In genomic region chr17:57997085-57997809, GRCh38 we compare ENCODE assay signal across 23 cellular contexts. TPM values are rescaled to one million over a fixed set of nuclear protein-coding genes. Genes with fewer than 3 reads are reported as not detected.
DNase-seq lines count a peak whose midpoint lies in the region; ATAC-seq, FAIRE-seq and TF ChIP-seq lines count a peak whose summit lies in the region.
"Had no signal": no experiment of that assay in that cellular context is flagged by ENCODE, and none has a peak within 500 bp of the region (broad histone marks: within the 10 kb centered on the region; RNA-seq: fewer than 3 reads in every experiment).

No MANE protein-coding gene starts in this region.

- H3K79me1 ChIP-seq in trophoblast cell (ENCODE audit: low read length), result no peaks in the 10 kb centered on the region

- no peaks in the 10 kb centered on the region for H3K27me3 Mint-ChIP-seq in activated naive CD8-positive, alpha-beta T cell
- no peaks in the 10 kb centered on the region for H3K27me3 Mint-ChIP-seq in activated naive CD8-positive, alpha-beta T cell treated with anti-CD3 and anti-CD28 coated beads, Interleukin-2, amount 50 U/mL, for 24 hours
- no peaks in the 10 kb centered on the region for H3K27me3 Mint-ChIP-seq in IgD-negative memory B cell
- no peaks in the 10 kb centered on the region for H3K27me3 Mint-ChIP-seq in stimulated activated naive B cell treated with anti-CD40 and anti-IgM and Interleukin-4, amounts not matched to agents 10 μg/mL and 1 μg/mL and 100 μg/mL, for 72 hours
- H3K27me3 Mint-ChIP-seq: activated CD4-positive, alpha-beta T cell treated with anti-CD3 and anti-CD28 coated beads, Interleukin-2, amount 10 ng/mL, durations not matched to agents 24 days and 14 days; activated naive CD8-positive, alpha-beta T cell treated with anti-CD3 and anti-CD28 coated beads for 36 hours; CD4-positive, CD25-positive, alpha-beta regulatory T cell had no signal

- H3K27me3 ChIP-seq in K562 (ENCODE audit: control insufficient read depth in 2 of 2, insufficient read depth in 2 of 2, low read length in 2 of 2), result no peaks in the 10 kb centered on the region
- no peaks in the 10 kb centered on the region for H3K27me3 ChIP-seq in trophoblast cell (ENCODE audit: insufficient read depth, low read length)
- H3K27me3 ChIP-seq: heart left ventricle, suprapubic skin had no signal

- no peak overlapping the region for H3K18ac ChIP-seq in trophoblast cell (ENCODE audit: low read length)

- H2AK5ac ChIP-seq in trophoblast cell (ENCODE audit: low read length), result no peak overlapping the region

- no peak for FAIRE-seq in K562 (lab: Jason Lieb, UNC)
- FAIRE-seq: urothelium cell line had no signal

- peaks cover 2 to 20% of the 10 kb centered on the region in 2 experiments; a peak in 4 of 5 replicates for H3K4me1 ChIP-seq in K562 (replicated peaks in 1 of 2; ENCODE audit: control insufficient read depth in 2 of 2, insufficient read depth in 2 of 2, low read length in 2 of 2)
- H3K4me1 ChIP-seq in trophoblast cell (ENCODE audit: control insufficient read depth in 1 of 2, insufficient read depth in 2 of 2, low read length in 2 of 2), result no peaks in the 10 kb centered on the region

- no peak overlapping the region for H3K23ac ChIP-seq in trophoblast cell (ENCODE audit: low read length)

- H3K27ac Mint-ChIP-seq in activated naive CD8-positive, alpha-beta T cell, result peak overlapping the region; percentile 35
- no peak overlapping the region for H3K27ac Mint-ChIP-seq in activated naive CD8-positive, alpha-beta T cell treated with anti-CD3 and anti-CD28 coated beads, Interleukin-2, amount 50 U/mL, for 24 hours
- peak overlapping the region in 2 of 3 donors; percentile 52 to 54 for H3K27ac Mint-ChIP-seq in IgD-negative memory B cell
- H3K27ac Mint-ChIP-seq in stimulated activated naive B cell treated with anti-CD40 and anti-IgM and Interleukin-4, amounts not matched to agents 10 μg/mL and 1 μg/mL and 100 μg/mL, for 72 hours, result peak overlapping the region; percentile 10

- no peak overlapping the region for H3K4me3 ChIP-seq in K562
- no peak overlapping the region for H3K4me3 ChIP-seq in trophoblast cell (ENCODE audit: low read depth, low read length)
- H3K4me3 ChIP-seq: heart left ventricle, suprapubic skin had no signal

- peaks cover 7% of the 10 kb centered on the region; the same call in 1 of the 2 replicates for H4K20me1 ChIP-seq in K562 (replicated peaks; ENCODE audit: control insufficient read depth, insufficient read depth, low read length)

- peaks cover 3% of the 10 kb centered on the region for H3K9me1 ChIP-seq in K562 (ENCODE audit: control insufficient read depth, insufficient read depth, low read length)

- H3K9ac ChIP-seq in K562 (ENCODE audit: insufficient read depth in 1 of 2, low read depth in 2 of 2, low read length in 2 of 2) (no peak overlapping the region), trophoblast cell (ENCODE audit: low read length) (no peak overlapping the region)
- H3K9ac ChIP-seq: parathyroid adenoma had no signal

- no peak for TF ChIP-seq CTCF in K562 (IDR thresholded peaks at IDR 0.05 in 2 of 3, conservative IDR thresholded peaks at IDR 0.05 in 1 of 3; ENCODE audit: insufficient read depth in 2 of 3, low read depth in 1 of 3, low read length in 3 of 3)

- no peak for ATAC-seq in activated naive CD8-positive, alpha-beta T cell treated with anti-CD3 and anti-CD28 coated beads, Interleukin-2, amount 50 U/mL, for 24 hours
- no peak for ATAC-seq in K562
- ATAC-seq in stimulated activated naive B cell treated with anti-CD40 and anti-IgM and Interleukin-4, amounts not matched to agents 10 μg/mL and 1 μg/mL and 100 μg/mL, for 72 hours (replicated peaks), result no peak
- ATAC-seq in GM21786 (IDR thresholded peaks at IDR 0.05; ENCODE audit: unreplicated experiment), result no peak
- no peak for ATAC-seq in GM19395 (IDR thresholded peaks at IDR 0.05; ENCODE audit: unreplicated experiment)
- ATAC-seq: heart left ventricle, sciatic nerve had no signal

- no TSS peak for BruUV-seq in K562 (replicated peaks; lab: Mats Ljungman, UMichigan)

- peaks cover 3% of the 10 kb centered on the region for H3K36me3 Mint-ChIP-seq in activated naive CD8-positive, alpha-beta T cell
- H3K36me3 Mint-ChIP-seq in activated naive CD8-positive, alpha-beta T cell treated with anti-CD3 and anti-CD28 coated beads, Interleukin-2, amount 50 U/mL, for 24 hours (ENCODE audit: low read depth), result peaks cover 47% of the 10 kb centered on the region
- no peaks in the 10 kb centered on the region for H3K36me3 Mint-ChIP-seq in IgD-negative memory B cell
- H3K36me3 Mint-ChIP-seq in stimulated activated naive B cell treated with anti-CD40 and anti-IgM and Interleukin-4, amounts not matched to agents 10 μg/mL and 1 μg/mL and 100 μg/mL, for 72 hours, result peaks cover 8 to 24% of the 10 kb centered on the region in 2 donors
- H3K36me3 Mint-ChIP-seq: CD4-positive, CD25-positive, alpha-beta regulatory T cell had no signal

- H3K9me3 Mint-ChIP-seq in activated naive CD8-positive, alpha-beta T cell (ENCODE audit: low read depth), result no peaks in the 10 kb centered on the region
- H3K9me3 Mint-ChIP-seq in activated naive CD8-positive, alpha-beta T cell treated with anti-CD3 and anti-CD28 coated beads, Interleukin-2, amount 50 U/mL, for 24 hours, result no peaks in the 10 kb centered on the region
- H3K9me3 Mint-ChIP-seq in IgD-negative memory B cell, result no peaks in the 10 kb centered on the region
- no peaks in the 10 kb centered on the region for H3K9me3 Mint-ChIP-seq in stimulated activated naive B cell treated with anti-CD40 and anti-IgM and Interleukin-4, amounts not matched to agents 10 μg/mL and 1 μg/mL and 100 μg/mL, for 72 hours
- H3K9me3 Mint-ChIP-seq: activated CD4-positive, alpha-beta T cell treated with anti-CD3 and anti-CD28 coated beads, Interleukin-2, amount 10 ng/mL, durations not matched to agents 24 days and 14 days; activated naive CD8-positive, alpha-beta T cell treated with anti-CD3 and anti-CD28 coated beads for 36 hours; CD4-positive, CD25-positive, alpha-beta regulatory T cell; nephron had no signal

- H3K9me3 ChIP-seq in K562 (replicated peaks; ENCODE audit: control insufficient read depth, insufficient read depth, low read depth, low read length) (no peaks in the 10 kb centered on the region), trophoblast cell (ENCODE audit: insufficient read depth, low read depth, low read length) (no peaks in the 10 kb centered on the region)
- H3K9me3 ChIP-seq: heart left ventricle, suprapubic skin had no signal

- POLR2A ChIA-PET in K562 (lab: Yijun Ruan, JAX), result interaction anchor here (0.6 to 7.6 kb wide), 12 partner anchors 8 to 147 kb away, joined by 3 to 82 read pairs (median 6); partner anchors contain the start of genes DYNLL2, MRPS23, SRSF1 and VEZF1

- TF ChIP-seq POLR2A in K562 (conservative IDR thresholded peaks at IDR 0.05), result peak; percentile 69; the same call in 1 of the 2 replicates

- WGBS in K562 (ENCODE audit: insufficient coverage, low coverage, missing lambda C conversion rate), result 86% methylated on average over 3 of the region's 3 CpGs
- no CpG with 5 or more reads among the region's 3 CpGs for WGBS in trophoblast cell (ENCODE audit: extremely low coverage, insufficient coverage, insufficient read length)

- CTCF ChIA-PET in K562 (lab: Yijun Ruan, JAX; ENCODE audit: low intra/inter-chr PET ratio), result no interaction called here

- DNase-seq in activated naive CD8-positive, alpha-beta T cell treated with anti-CD3 and anti-CD28 coated beads, Interleukin-2, amount 50 U/mL, for 24 hours, result no peak
- DNase-seq in K562 (ENCODE audit: extremely low read depth in 1 of 4, low spot score in 3 of 4), result no peak
- DNase-seq in stimulated activated naive B cell treated with anti-CD40 and anti-IgM and Interleukin-4, amounts not matched to agents 10 μg/mL and 1 μg/mL and 100 μg/mL, for 72 hours, result no peak
- DNase-seq in trophoblast cell, result no peak
- DNase-seq: activated CD4-positive, alpha-beta T cell treated with anti-CD3 and anti-CD28 coated beads, Interleukin-2, amount 10 ng/mL, durations not matched to agents 24 days and 14 days; activated naive CD8-positive, alpha-beta T cell treated with anti-CD3 and anti-CD28 coated beads for 36 hours; CD4-positive, CD25-positive, alpha-beta regulatory T cell; DMS 273 treated with DMSO at 0.1 percent for 48 hours; heart left ventricle; NCI-H2081; NCI-H345; NCI-H774; SIG-M5; stimulated activated CD8-positive, alpha-beta memory T cell treated with anti-CD3 and anti-CD28 coated beads, Interleukin-4, amount 100 ng/mL, for 48 hours had no signal

- H4K91ac ChIP-seq in trophoblast cell (ENCODE audit: low read depth, low read length), result no peak overlapping the region

- no peak overlapping the region for H2BK5ac ChIP-seq in trophoblast cell (ENCODE audit: low read depth, low read length, poor library complexity)

- peaks cover 10% of the 10 kb centered on the region; the same call in 2 of the 3 replicates for H3K79me2 ChIP-seq in K562 (ENCODE audit: control insufficient read depth, insufficient read depth, low read length)
- no peaks in the 10 kb centered on the region for H3K79me2 ChIP-seq in trophoblast cell (ENCODE audit: control insufficient read depth, insufficient read depth, low read length, poor library complexity)

- H2BK12ac ChIP-seq in trophoblast cell (ENCODE audit: low read length), result no peak overlapping the region

- H3K4me3 Mint-ChIP-seq in activated naive CD8-positive, alpha-beta T cell, result no peak overlapping the region
- H3K4me3 Mint-ChIP-seq in activated naive CD8-positive, alpha-beta T cell treated with anti-CD3 and anti-CD28 coated beads, Interleukin-2, amount 50 U/mL, for 24 hours, result no peak overlapping the region
- H3K4me3 Mint-ChIP-seq in IgD-negative memory B cell, result peak overlapping the region in 1 of 4 donors; percentile 25
- no peak overlapping the region for H3K4me3 Mint-ChIP-seq in stimulated activated naive B cell treated with anti-CD40 and anti-IgM and Interleukin-4, amounts not matched to agents 10 μg/mL and 1 μg/mL and 100 μg/mL, for 72 hours
- H3K4me3 Mint-ChIP-seq: activated CD4-positive, alpha-beta T cell treated with anti-CD3 and anti-CD28 coated beads, Interleukin-2, amount 10 ng/mL, durations not matched to agents 24 days and 14 days; activated naive CD8-positive, alpha-beta T cell treated with anti-CD3 and anti-CD28 coated beads for 36 hours; nephron had no signal

- in situ Hi-C loops in K562 (cut with MboI), result loop anchor here (5.0 kb wide), 1 partner anchor 145 kb away; the partner anchor contains the start of gene MRPS23

- TF ChIP-seq EP300 in K562 (IDR thresholded peaks at IDR 0.05; ENCODE audit: low read length), result no peak

- H3K4me2 ChIP-seq in K562 (ENCODE audit: insufficient read depth, low read length), result no peak overlapping the region
- no peak overlapping the region for H3K4me2 ChIP-seq in trophoblast cell (ENCODE audit: low read length)

- no peak overlapping the region for H2AFZ ChIP-seq in K562 (ENCODE audit: low read depth, low read length)
- H2AFZ ChIP-seq in trophoblast cell (ENCODE audit: insufficient read depth, low read length, poor library complexity), result no peak overlapping the region
- H2AFZ ChIP-seq: parathyroid adenoma had no signal

- no peak overlapping the region for H2BK120ac ChIP-seq in trophoblast cell (ENCODE audit: insufficient read depth, low read length, poor library complexity)

- no peak for TF ChIP-seq RAD21 in K562 (CRISPR knock-in tag; conservative IDR thresholded peaks at IDR 0.05 in 1 of 2, IDR thresholded peaks at IDR 0.05 in 1 of 2)

- H3K36me3 ChIP-seq in K562 (ENCODE audit: control insufficient read depth, insufficient read depth, low read length) (peaks cover 48% of the 10 kb centered on the region), trophoblast cell (ENCODE audit: control insufficient read depth in 1 of 2, insufficient read depth in 2 of 2, low read length in 2 of 2) (peaks cover 3 to 6% of the 10 kb centered on the region in 2 experiments)

- no peak overlapping the region for H4K8ac ChIP-seq in trophoblast cell (ENCODE audit: low read depth, low read length)

- H4K12ac ChIP-seq in trophoblast cell (ENCODE audit: low read depth, low read length), result no peak overlapping the region

- intact Hi-C loops in K562 (cut with micrococcal nuclease), result loop anchor here (5.0 kb wide), 2 partner anchors 90 to 115 kb away; no protein-coding TSS in a partner anchor

- no peak overlapping the region for H3K14ac ChIP-seq in trophoblast cell (ENCODE audit: low read length)

- H3K4ac ChIP-seq in trophoblast cell (ENCODE audit: low read depth, low read length), result no peak overlapping the region

- H3K27ac ChIP-seq in K562 (ENCODE audit: extremely low read depth, low read depth, low read length) (no peak overlapping the region), trophoblast cell (ENCODE audit: low read depth, low read length) (no peak overlapping the region)
- H3K27ac ChIP-seq: parathyroid adenoma, suprapubic skin had no signal

- H3K4me1 Mint-ChIP-seq in activated naive CD8-positive, alpha-beta T cell (ENCODE audit: low read depth), result peaks cover 68% of the 10 kb centered on the region
- H3K4me1 Mint-ChIP-seq in activated naive CD8-positive, alpha-beta T cell treated with anti-CD3 and anti-CD28 coated beads, Interleukin-2, amount 50 U/mL, for 24 hours, result peaks cover 80% of the 10 kb centered on the region
- peaks cover 27 to 40% (median 30%) of the 10 kb centered on the region in 3 donors for H3K4me1 Mint-ChIP-seq in IgD-negative memory B cell
- H3K4me1 Mint-ChIP-seq in stimulated activated naive B cell treated with anti-CD40 and anti-IgM and Interleukin-4, amounts not matched to agents 10 μg/mL and 1 μg/mL and 100 μg/mL, for 72 hours, result peaks cover 18 to 34% of the 10 kb centered on the region in 2 donors

RNA-seq across cellular contexts. Expression of gene VEZF1, which starts 9.2 kb away (rescaled TPM):
- 38.3 TPM for polyA plus RNA-seq in IgD-negative memory B cell
- 10.2 and 22.1 TPM in 2 replicates for total RNA-seq in K562 (2011; cell fraction: chromatin; rRNA removed; ENCODE audit: low replicate concordance)
- 8.3 and 9.2 TPM in 2 replicates for total RNA-seq in K562 (2011; cell fraction: nucleolus; rRNA removed)
- total RNA-seq in K562 (2011; cell fraction: nucleoplasm; rRNA removed), result 13.8 and 21.1 TPM in 2 replicates
- total RNA-seq in K562 (2014; rRNA removed), result 17.8 and 19.3 TPM in 2 replicates
- total RNA-seq in K562 (2014; rRNA removed; fragmentation: Illumina TruSeq; extraction: Trizol), result 25.9 and 26.2 TPM in 2 replicates
- total RNA-seq in K562 (2015; rRNA removed; fragmentation: Illumina TruSeq; extraction: Trizol), result 26.2 and 26.8 TPM in 2 replicates
- total RNA-seq in K562 (2021), result 24.6 and 25.7 TPM in 2 replicates
- polyA plus RNA-seq in K562 (2011; rRNA removed), result 18.2 and 22.1 TPM in 2 replicates
- polyA plus RNA-seq in K562 (2011; cell fraction: cytosol; rRNA removed), result 14.7 and 15.8 TPM in 2 replicates
- polyA plus RNA-seq in K562 (2011; cell fraction: nucleus; rRNA removed), result 25.7 and 26.0 TPM in 2 replicates
- polyA plus RNA-seq in K562 (2012), result 21.9 and 25.5 TPM in 2 replicates
- 28.3 and 33.4 TPM in 2 replicates for polyA plus RNA-seq in K562 (2014; fragmentation: Illumina TruSeq; extraction: Trizol)
- polyA plus RNA-seq in K562 (2014; fragmentation: Nextera tagmentation; extraction: Ambion mirVana), result 1 to 10 TPM; 9.5 to 9.8 TPM
- 12.3 and 15.5 TPM in 2 replicates for polyA plus RNA-seq in K562 (2014; rRNA removed)
- polyA minus RNA-seq in K562 (2011; rRNA and poly(A)+ RNA removed), result 31.2 and 40.2 TPM in 2 replicates
- polyA minus RNA-seq in K562 (2011; cell fraction: cytosol; rRNA and poly(A)+ RNA removed), result 18.1 and 19.2 TPM in 2 replicates
- polyA minus RNA-seq in K562 (2011; cell fraction: nucleus; rRNA and poly(A)+ RNA removed), result 14.0 and 18.0 TPM in 2 replicates
- 36.2 and 37.1 TPM in 2 replicates for polyA plus RNA-seq in trophoblast cell (2013)

RNA-seq across cellular contexts. Expression of gene SRSF1, which starts 9.8 kb away (rescaled TPM):
- polyA plus RNA-seq in IgD-negative memory B cell (57.3 TPM), K562 (2011; rRNA removed) (318 and 470 TPM in 2 replicates), K562 (2014; fragmentation: Illumina TruSeq; extraction: Trizol) (380 and 384 TPM in 2 replicates), K562 (2014; fragmentation: Nextera tagmentation; extraction: Ambion mirVana) (10 to 100 TPM; 77.8 to 98.4 TPM), K562 (2014; rRNA removed) (425 and 475 TPM in 2 replicates)
- 786 and 1,134 TPM in 2 replicates for total RNA-seq in K562 (2011; cell fraction: chromatin; rRNA removed; ENCODE audit: low replicate concordance)
- 478 and 544 TPM in 2 replicates for total RNA-seq in K562 (2011; cell fraction: nucleolus; rRNA removed)
- 429 and 506 TPM in 2 replicates for total RNA-seq in K562 (2011; cell fraction: nucleoplasm; rRNA removed)
- total RNA-seq in K562 (2014; rRNA removed) (434 and 460 TPM in 2 replicates), K562 (2014; rRNA removed; fragmentation: Illumina TruSeq; extraction: Trizol) (485 and 507 TPM in 2 replicates), K562 (2015; rRNA removed; fragmentation: Illumina TruSeq; extraction: Trizol) (538 and 559 TPM in 2 replicates), K562 (2021) (384 and 442 TPM in 2 replicates)
- 194 and 299 TPM in 2 replicates for polyA plus RNA-seq in K562 (2011; cell fraction: cytosol; rRNA removed)
- polyA plus RNA-seq in K562 (2011; cell fraction: nucleus; rRNA removed), result 1,337 and 1,529 TPM in 2 replicates
- 195 and 557 TPM in 2 replicates for polyA plus RNA-seq in K562 (2012)
- 523 and 643 TPM in 2 replicates for polyA minus RNA-seq in K562 (2011; rRNA and poly(A)+ RNA removed)
- 235 and 297 TPM in 2 replicates for polyA minus RNA-seq in K562 (2011; cell fraction: cytosol; rRNA and poly(A)+ RNA removed)
- polyA minus RNA-seq in K562 (2011; cell fraction: nucleus; rRNA and poly(A)+ RNA removed), result 514 and 680 TPM in 2 replicates
- polyA plus RNA-seq in trophoblast cell (2013), result 176 and 177 TPM in 2 replicates

RNA-seq across cellular contexts. Expression of gene CUEDC1, which starts 42.0 kb away (rescaled TPM):
- polyA plus RNA-seq in IgD-negative memory B cell (not detected), K562 (2011; rRNA removed) (1.7 and 2.0 TPM in 2 replicates), K562 (2014; fragmentation: Illumina TruSeq; extraction: Trizol) (1.5 and 1.7 TPM in 2 replicates), K562 (2014; fragmentation: Nextera tagmentation; extraction: Ambion mirVana) (under 1 TPM in 1 of 2 experiments, not detected in 1; 0.20 TPM), K562 (2014; rRNA removed) (2.5 and 4.1 TPM in 2 replicates)
- 3.9 and 5.6 TPM in 2 replicates for total RNA-seq in K562 (2011; cell fraction: chromatin; rRNA removed; ENCODE audit: low replicate concordance)
- total RNA-seq in K562 (2011; cell fraction: nucleolus; rRNA removed), result 3.2 and 5.3 TPM in 2 replicates
- 2.2 and 2.3 TPM in 2 replicates for total RNA-seq in K562 (2011; cell fraction: nucleoplasm; rRNA removed)
- total RNA-seq in K562 (2014; rRNA removed) (0.33 and 1.5 TPM in 2 replicates), K562 (2014; rRNA removed; fragmentation: Illumina TruSeq; extraction: Trizol) (0.64 and 0.65 TPM in 2 replicates), K562 (2015; rRNA removed; fragmentation: Illumina TruSeq; extraction: Trizol) (0.62 and 0.94 TPM in 2 replicates), K562 (2021) (1.0 and 2.5 TPM in 2 replicates)
- 1.6 and 1.8 TPM in 2 replicates for polyA plus RNA-seq in K562 (2011; cell fraction: cytosol; rRNA removed)
- polyA plus RNA-seq in K562 (2011; cell fraction: nucleus; rRNA removed), result 4.7 and 9.4 TPM in 2 replicates
- 0.42 and 2.3 TPM in 2 replicates for polyA plus RNA-seq in K562 (2012)
- polyA minus RNA-seq in K562 (2011; rRNA and poly(A)+ RNA removed), result 0.75 and 1.4 TPM in 2 replicates
- 1.5 and 2.1 TPM in 2 replicates for polyA minus RNA-seq in K562 (2011; cell fraction: cytosol; rRNA and poly(A)+ RNA removed)
- polyA minus RNA-seq in K562 (2011; cell fraction: nucleus; rRNA and poly(A)+ RNA removed), result 1.6 and 1.7 TPM in 2 replicates
- 12.4 and 13.0 TPM in 2 replicates for polyA plus RNA-seq in trophoblast cell (2013)
- total RNA-seq: CD4-positive, CD25-positive, alpha-beta regulatory T cell had no signal
- polyA plus RNA-seq: CD4-positive, CD25-positive, alpha-beta regulatory T cell had no signal
